1 cellular context compared by ENCODE assay signal in the genomic region with DNA sequence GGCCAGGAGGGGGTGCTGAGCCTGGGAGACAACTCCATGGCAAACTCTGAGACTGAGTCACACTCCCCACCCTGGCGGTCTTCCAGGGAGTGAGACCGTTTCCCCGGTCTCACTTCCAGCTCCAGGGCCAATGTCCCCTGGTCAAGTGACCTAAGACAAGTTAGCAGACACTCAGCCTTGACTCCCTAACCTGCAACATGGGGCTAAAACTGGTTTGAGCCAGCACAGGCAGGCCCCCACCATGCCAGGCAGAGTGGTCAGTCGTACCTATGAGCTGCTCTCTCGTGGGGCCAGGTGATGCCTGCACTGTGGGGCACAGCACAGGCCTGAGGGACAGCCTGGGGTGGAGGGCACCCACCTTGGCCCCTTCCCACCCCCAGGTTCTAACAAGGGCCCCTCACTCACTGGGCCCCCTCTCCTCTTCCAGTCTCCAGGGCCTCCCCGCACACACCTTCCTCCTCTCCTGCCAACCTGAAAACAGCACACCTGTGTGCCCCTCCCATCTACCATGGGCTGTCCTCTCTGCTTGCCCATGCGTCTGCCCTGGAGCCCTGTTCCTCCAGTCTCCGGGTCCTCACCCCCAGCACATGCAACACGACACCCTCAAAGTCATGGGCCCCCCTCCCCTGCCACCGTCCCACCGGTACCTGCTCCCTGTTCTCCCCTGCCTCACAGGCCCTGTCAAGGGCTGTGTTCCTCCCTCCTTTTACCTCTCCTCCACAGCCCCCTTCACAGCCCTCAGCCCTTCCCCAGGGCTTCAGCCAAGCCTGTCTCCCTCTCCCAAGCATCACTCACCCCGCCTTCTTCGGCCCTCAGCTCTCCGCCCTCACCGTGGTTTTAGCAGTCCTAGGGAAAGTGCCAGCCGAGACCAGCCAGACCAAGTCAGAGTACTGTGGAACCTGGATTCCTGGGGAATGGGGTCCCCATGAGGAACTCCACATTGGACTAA.
A peak's percentile ranks its signal among the peaks of the same experiment; 100 is the strongest.
TF ChIP-seq lines count a peak whose summit lies in the region.

No MANE protein-coding gene starts in this region.

TF ChIP-seq in endothelial cell of umbilical vein, 7 proteins besides CTCF, POLR2A, EP300 and RAD21:
- TF ChIP-seq MYC (IDR thresholded peaks at IDR 0.05; ENCODE audit: low read depth, low read length) (no peak), POLR2AphosphoS5 (IDR thresholded peaks at IDR 0.05; ENCODE audit: insufficient read depth, low read depth, low read length) (peak; percentile 39), FOS (IDR thresholded peaks at IDR 0.05; ENCODE audit: borderline replicate concordance, insufficient read depth, low read length) (peak; percentile 51), GATA2 (IDR thresholded peaks at IDR 0.05; ENCODE audit: insufficient read depth, insufficient read length, low read depth, low read length) (no peak)
